Comparison of ENCODE assay signal across 13 cellular contexts in the genomic region with DNA sequence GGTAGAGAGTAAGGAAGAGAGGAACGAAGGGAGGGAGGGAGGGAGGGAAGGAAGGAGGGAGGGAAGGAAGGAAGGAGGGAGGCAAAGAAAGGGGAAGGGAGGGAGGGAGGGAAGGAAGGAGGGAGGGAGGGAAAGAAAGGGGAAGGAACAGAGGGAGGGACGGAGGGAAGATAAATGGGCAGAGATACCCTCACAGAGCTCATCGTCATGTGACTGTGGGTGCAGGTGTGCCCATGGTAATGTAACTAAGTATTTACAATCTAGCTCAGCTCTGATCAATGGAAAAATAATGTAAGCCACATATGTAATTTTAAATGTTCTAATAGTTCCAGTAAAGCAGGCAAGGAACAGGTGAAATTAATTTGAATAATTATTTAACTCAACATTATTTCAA. TPM values are rescaled to one million over a fixed set of nuclear protein-coding genes. Genes with fewer than 3 reads are reported as not detected.
A peak's percentile ranks its signal among the peaks of the same experiment; 100 is the strongest.
DNase-seq lines count a peak whose midpoint lies in the region; ATAC-seq and TF ChIP-seq lines count a peak whose summit lies in the region.
"Had no signal": no experiment of that assay in that cellular context is flagged by ENCODE, and none has a peak within 500 bp of the region (broad histone marks: within the 10 kb centered on the region; RNA-seq: fewer than 3 reads in every experiment).

No MANE protein-coding gene starts in this region.

- H3K36me3 Mint-ChIP-seq in MCF 10A (ENCODE audit: insufficient read depth, unreplicated experiment), result peaks cover 6% of the 10 kb centered on the region

- no peak overlapping the region for H2AFZ ChIP-seq in mammary epithelial cell (ENCODE audit: low read depth, low read length)

- no TSS peak for BruUV-seq in MCF 10A (replicated peaks; lab: Mats Ljungman, UMichigan)
- no TSS peak for BruUV-seq in mammary epithelial cell (replicated peaks; lab: Mats Ljungman, UMichigan)

- H3K36me3 ChIP-seq in mammary epithelial cell (ENCODE audit: insufficient read depth, low read length), result no peaks in the 10 kb centered on the region
- no peaks in the 10 kb centered on the region for H3K36me3 ChIP-seq in RWPE2 (ENCODE audit: low read depth)
- H3K36me3 ChIP-seq in esophagus (ENCODE audit: control insufficient read depth in 2 of 2, insufficient read depth in 2 of 2, low read length in 1 of 2), result no peaks in the 10 kb centered on the region
- no peaks in the 10 kb centered on the region for H3K36me3 ChIP-seq in SJCRH30

- in situ Hi-C loops in mammary epithelial cell (cut with MboI; ENCODE audit: low sequenced_read_pairs in 2 of 2), result no loop called here

- WGBS in mammary epithelial cell (ENCODE audit: low coverage, missing lambda C conversion rate), result 57% methylated on average over 1 of the region's 3 CpGs
- 38 to 39% methylated on average over 3 of the region's 3 CpGs for WGBS in esophagus, 2 donors

- ATAC-seq in RWPE2 (ENCODE audit: low read depth), result no peak

- no peaks in the 10 kb centered on the region for H3K27me3 Mint-ChIP-seq in MCF 10A (ENCODE audit: insufficient read depth, unreplicated experiment)

- POLR2A ChIA-PET in MCF 10A (lab: Yijun Ruan, JAX), result interaction anchor here (0.7 to 1.8 kb wide), 7 partner anchors 8 to 123 kb away, joined by 3 to 10 read pairs (median 6); partner anchors contain the start of gene ACTR5

- H4K20me1 ChIP-seq in mammary epithelial cell (ENCODE audit: insufficient read depth, low read length), result no peaks in the 10 kb centered on the region

- DNase-seq in MCF 10A (ENCODE audit: unreplicated experiment) (no peak), mammary epithelial cell (no peak), RWPE2 (ENCODE audit: low spot score) (no peak), SJCRH30 (no peak), HT-29 (ENCODE audit: low spot score) (no peak), NCI-H2081 treated with DMSO at 0.1 percent for 48 hours (lab: John Stamatoyannopoulos, UW) (no peak), SK-N-DZ (ENCODE audit: low spot score) (no peak)
- DNase-seq: activated naive CD4-positive, alpha-beta T cell; NCI-H1436; NCI-H446 treated with DMSO at 0.1 percent for 48 hours; SK-N-SH had no signal

- no peak overlapping the region for H3K4me3 ChIP-seq in mammary epithelial cell (replicated peaks in 1 of 3; ENCODE audit: insufficient read depth in 1 of 3, low read depth in 2 of 3, low read length in 3 of 3)
- no peak overlapping the region for H3K4me3 ChIP-seq in RWPE2 (ENCODE audit: severe bottlenecking)
- no peak overlapping the region for H3K4me3 ChIP-seq in esophagus (ENCODE audit: low read depth in 1 of 2, low read length in 2 of 2)
- H3K4me3 ChIP-seq in SJCRH30, result no peak overlapping the region
- H3K4me3 ChIP-seq: coronary artery had no signal

- no peak overlapping the region for H3K27ac ChIP-seq in mammary epithelial cell (ENCODE audit: insufficient read depth, low read depth, low read length)
- peak overlapping the region; percentile 88 for H3K27ac ChIP-seq in RWPE2 (ENCODE audit: poor library complexity, severe bottlenecking)
- peak overlapping the region; percentile 27 to 45 for H3K27ac ChIP-seq in esophagus (ENCODE audit: low read depth in 2 of 2, low read length in 1 of 2)
- no peak overlapping the region for H3K27ac ChIP-seq in SJCRH30

- H3K9ac ChIP-seq in mammary epithelial cell (ENCODE audit: insufficient read depth, low read length), result no peak overlapping the region
- H3K9ac ChIP-seq: SK-N-SH had no signal

- H3K4me1 ChIP-seq in mammary epithelial cell (ENCODE audit: insufficient read depth, low read length) (no peaks in the 10 kb centered on the region), RWPE2 (ENCODE audit: insufficient read depth, poor library complexity, severe bottlenecking) (peaks cover 24% of the 10 kb centered on the region), esophagus (ENCODE audit: control insufficient read depth in 2 of 2, insufficient read depth in 2 of 2, low read length in 1 of 2) (peaks cover 4 to 12% of the 10 kb centered on the region in 2 donors), SJCRH30 (no peaks in the 10 kb centered on the region)

- dilution Hi-C loops in mammary epithelial cell (cut with HindIII; ENCODE audit: low sequenced_read_pairs), result loop anchor here (5.0 kb wide), 1 partner anchor 104 kb away; no protein-coding TSS in a partner anchor

- H3K4me3 Mint-ChIP-seq in MCF 10A (ENCODE audit: unreplicated experiment), result peak overlapping the region; percentile 2

- TF ChIP-seq CTCF in MCF 10A (IDR thresholded peaks at IDR 0.05; ENCODE audit: unreplicated experiment) (no peak), mammary epithelial cell (conservative IDR thresholded peaks at IDR 0.05 in 1 of 2, IDR thresholded peaks at IDR 0.05 in 1 of 2; ENCODE audit: extremely low read depth in 1 of 2, insufficient read depth in 1 of 2, low read depth in 1 of 2, low read length in 2 of 2) (no peak), RWPE2 (IDR thresholded peaks at IDR 0.05; ENCODE audit: poor library complexity, severe bottlenecking) (no peak)

- H3K79me2 ChIP-seq in mammary epithelial cell (ENCODE audit: insufficient read depth, low read length), result no peaks in the 10 kb centered on the region

- CTCF ChIA-PET in MCF 10A (lab: Yijun Ruan, JAX), result interaction anchor here (0.5 to 3.4 kb wide), 5 partner anchors 11 to 224 kb away, joined by 3 to 21 read pairs (median 4); no protein-coding TSS in a partner anchor
- CTCF ChIA-PET in mammary epithelial cell (lab: Charles Lee; ENCODE audit: low non-redundant PET), result no interaction called here

- no peaks in the 10 kb centered on the region for H3K27me3 ChIP-seq in mammary epithelial cell (ENCODE audit: insufficient read depth, low read length)
- no peaks in the 10 kb centered on the region for H3K27me3 ChIP-seq in RWPE2 (ENCODE audit: insufficient read depth, poor library complexity, severe bottlenecking)
- peaks cover 0 to 2% of the 10 kb centered on the region in 2 donors for H3K27me3 ChIP-seq in esophagus (ENCODE audit: control insufficient read depth in 1 of 2, insufficient read depth in 2 of 2, low read length in 2 of 2)
- H3K27me3 ChIP-seq in SJCRH30, result no peaks in the 10 kb centered on the region

- peaks cover 25% of the 10 kb centered on the region for H3K4me1 Mint-ChIP-seq in MCF 10A (ENCODE audit: insufficient read depth, unreplicated experiment)

- no peak overlapping the region for H3K4me2 ChIP-seq in mammary epithelial cell (ENCODE audit: insufficient read depth, low read depth, low read length)
- H3K4me2 ChIP-seq: SK-N-SH had no signal

- H3K9me3 Mint-ChIP-seq in MCF 10A (ENCODE audit: unreplicated experiment), result no peaks in the 10 kb centered on the region

- peak overlapping the region; percentile 50 for H3K27ac Mint-ChIP-seq in MCF 10A (ENCODE audit: low read depth, unreplicated experiment)

- intact Hi-C loops in MCF 10A (cut with micrococcal nuclease) (no loop called here), mammary epithelial cell (cut with micrococcal nuclease) (no loop called here)

- H3K9me3 ChIP-seq in mammary epithelial cell (replicated peaks; ENCODE audit: insufficient read depth, low read length), result no peaks in the 10 kb centered on the region
- H3K9me3 ChIP-seq in RWPE2 (ENCODE audit: severe bottlenecking), result no peaks in the 10 kb centered on the region
- no peaks in the 10 kb centered on the region for H3K9me3 ChIP-seq in esophagus (ENCODE audit: control insufficient read depth in 2 of 2, insufficient read depth in 1 of 2, low read depth in 1 of 2, low read length in 1 of 2)
- no peaks in the 10 kb centered on the region for H3K9me3 ChIP-seq in SJCRH30 (replicated peaks)
- H3K9me3 ChIP-seq: SK-N-SH had no signal

RNA-seq across cellular contexts. Expression of gene FAM83D, which starts 54.7 kb away (rescaled TPM):
- total RNA-seq in MCF 10A (2022), result 10.7 and 18.4 TPM in 2 replicates
- total RNA-seq in mammary epithelial cell, result 10 to 100 TPM in 1 of 2 donors, 1 to 10 TPM in 1; 3.7 to 29.9 TPM
- polyA plus RNA-seq in mammary epithelial cell, result 52.5 TPM
- polyA minus RNA-seq in mammary epithelial cell, result 31.5 TPM
- 10 to 100 TPM; 32.6 to 62.0 TPM for polyA plus RNA-seq in esophagus
- total RNA-seq in SJCRH30 (2014; rRNA removed; shearing (Covaris generic)), result 87.9 and 96.6 TPM in 2 replicates
- total RNA-seq in HT-29 (2014; rRNA removed; shearing (Covaris generic)), result 88.0 and 90.6 TPM in 2 replicates
- 99.3 and 104 TPM in 2 replicates for polyA plus RNA-seq in SK-N-DZ (2014; cell fraction: cytosol; rRNA removed)
- polyA plus RNA-seq in SK-N-DZ (2014; cell fraction: nucleus; rRNA removed), result 58.0 and 67.2 TPM in 2 replicates

Comparison
In these comparisons a context has a peak if more than half of its experiments do, and no peak if none do; other contexts are left out.
1. H3K27ac ChIP-seq: peak in RWPE2 (single experiment) and esophagus (2 of 2); none in mammary epithelial cell (single experiment) and SJCRH30 (single experiment).